Comparison of ENCODE assay signal across 9 cellular contexts in genomic region chr1:37478890-37479254, GRCh38.
DNase-seq lines count a peak whose midpoint lies in the region; ATAC-seq and TF ChIP-seq lines count a peak whose summit lies in the region.
"Had no signal": no experiment of that assay in that cellular context is flagged by ENCODE, and none has a peak within 500 bp of the region (broad histone marks: within the 10 kb centered on the region; RNA-seq: fewer than 3 reads in every experiment).

No MANE protein-coding gene starts in this region.

- peak overlapping the region; percentile 97 for H3K4me3 Mint-ChIP-seq in stimulated activated memory B cell treated with anti-CD40 and anti-IgM and Interleukin-4, amounts not matched to agents 10 μg/mL and 1 μg/mL and 100 μg/mL, for 72 hours

- H3K36me3 Mint-ChIP-seq in stimulated activated memory B cell treated with anti-CD40 and anti-IgM and Interleukin-4, amounts not matched to agents 10 μg/mL and 1 μg/mL and 100 μg/mL, for 72 hours, result peaks cover 72% of the 10 kb centered on the region

- H3K4me3 ChIP-seq in foreskin fibroblast (ENCODE audit: low read depth in 1 of 2, low read length in 2 of 2), result peak overlapping the region; percentile 49 to 73

- H3K4me1 Mint-ChIP-seq in stimulated activated memory B cell treated with anti-CD40 and anti-IgM and Interleukin-4, amounts not matched to agents 10 μg/mL and 1 μg/mL and 100 μg/mL, for 72 hours, result peaks cover 68% of the 10 kb centered on the region

- DNase-seq in activated T-cell treated with anti-CD3 and anti-CD28 coated beads, Interleukin-2, amount 50 U/mL, for 1 hour, result peak; percentile 53
- no peak for DNase-seq in activated T-cell treated with anti-CD3 and anti-CD28 coated beads for 4 hours
- DNase-seq in activated CD4-positive, CD25-positive, alpha-beta regulatory T cell treated with anti-CD3 and anti-CD28 coated beads, Interleukin-2, amount 50 U/mL, for 72 hours, result peak; percentile 45
- DNase-seq in foreskin fibroblast, result no peak
- DNase-seq in DMS114 treated with DMSO at 0.1 percent for 48 hours (lab: John Stamatoyannopoulos, UW; ENCODE audit: unreplicated experiment), result no peak
- no peak for DNase-seq in NCI-H748 treated with DMSO at 0.1 percent for 48 hours (lab: John Stamatoyannopoulos, UW)

- peak overlapping the region; percentile 97 for H3K27ac Mint-ChIP-seq in stimulated activated memory B cell treated with anti-CD40 and anti-IgM and Interleukin-4, amounts not matched to agents 10 μg/mL and 1 μg/mL and 100 μg/mL, for 72 hours

- H3K27me3 Mint-ChIP-seq in stimulated activated memory B cell treated with anti-CD40 and anti-IgM and Interleukin-4, amounts not matched to agents 10 μg/mL and 1 μg/mL and 100 μg/mL, for 72 hours, result no peaks in the 10 kb centered on the region
- H3K27me3 Mint-ChIP-seq: brain had no signal

- TF ChIP-seq CTCF in foreskin fibroblast (IDR thresholded peaks at IDR 0.05; ENCODE audit: low read depth, low read length), result no peak

- ATAC-seq in stimulated activated memory B cell treated with anti-CD40 and anti-IgM and Interleukin-4, amounts not matched to agents 10 μg/mL and 1 μg/mL and 100 μg/mL, for 72 hours, result no peak
- ATAC-seq in HG02763 (IDR thresholded peaks at IDR 0.05; ENCODE audit: unreplicated experiment), result no peak

- no peaks in the 10 kb centered on the region for H3K9me3 Mint-ChIP-seq in stimulated activated memory B cell treated with anti-CD40 and anti-IgM and Interleukin-4, amounts not matched to agents 10 μg/mL and 1 μg/mL and 100 μg/mL, for 72 hours

Comparison
In these comparisons a context has a peak if more than half of its experiments do, and no peak if none do; other contexts are left out.
1. DNase-seq: peak in activated T-cell treated with anti-CD3 and anti-CD28 coated beads, Interleukin-2, amount 50 U/mL, for 1 hour (single experiment) and activated CD4-positive, CD25-positive, alpha-beta regulatory T cell treated with anti-CD3 and anti-CD28 coated beads, Interleukin-2, amount 50 U/mL, for 72 hours (single experiment); none in activated T-cell treated with anti-CD3 and anti-CD28 coated beads for 4 hours (single experiment), foreskin fibroblast (0 of 2), DMS114 treated with DMSO at 0.1 percent for 48 hours (single experiment) and NCI-H748 treated with DMSO at 0.1 percent for 48 hours (single experiment).